18 cellular contexts compared by ENCODE assay signal in the genomic region with DNA sequence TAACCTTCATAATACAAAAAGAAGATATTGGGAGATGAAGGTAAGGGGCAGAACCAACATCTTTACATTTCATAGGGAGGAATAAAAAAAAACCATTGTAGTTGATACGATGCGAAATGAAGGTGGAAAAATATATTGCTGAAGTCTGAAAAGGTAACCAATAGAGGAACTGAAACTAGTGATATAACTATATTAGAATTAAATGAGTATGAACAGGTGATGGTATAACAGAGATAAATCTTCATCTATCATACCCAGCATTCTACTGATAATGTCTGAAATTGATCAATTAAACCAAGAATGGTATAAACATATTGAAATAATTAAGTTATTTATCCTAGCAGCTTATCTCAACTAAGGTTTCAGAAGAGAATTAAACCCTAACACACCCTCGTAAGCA.
DNase-seq lines count a peak whose midpoint lies in the region; ATAC-seq, FAIRE-seq and TF ChIP-seq lines count a peak whose summit lies in the region.
"Had no signal": no experiment of that assay in that cellular context is flagged by ENCODE, and none has a peak within 500 bp of the region (broad histone marks: within the 10 kb centered on the region; RNA-seq: fewer than 3 reads in every experiment).

No MANE protein-coding gene starts in this region.

- ATAC-seq in GM18870 (IDR thresholded peaks at IDR 0.05; ENCODE audit: unreplicated experiment) (peak; percentile 50), HG02973 (IDR thresholded peaks at IDR 0.05; ENCODE audit: unreplicated experiment) (peak; percentile 58), HG03469 (IDR thresholded peaks at IDR 0.05; ENCODE audit: unreplicated experiment) (peak; percentile 68)
- ATAC-seq: K562 had no signal

- H3K27me3 Mint-ChIP-seq in nephron progenitor cell (ENCODE audit: low read depth, poor library complexity) (peaks cover 4% of the 10 kb centered on the region), osteocyte (ENCODE audit: unreplicated experiment) (peaks cover 2% of the 10 kb centered on the region)
- no peaks in the 10 kb centered on the region for H3K27me3 Mint-ChIP-seq in activated naive CD4-positive, alpha-beta T cell treated with anti-CD3 and anti-CD28 coated beads, Interleukin-2, amount 10 ng/mL, durations not matched to agents 7 days and 5 days

- H3K9me3 Mint-ChIP-seq in nephron progenitor cell: no peaks in the 10 kb centered on the region
- no peaks in the 10 kb centered on the region for H3K9me3 Mint-ChIP-seq in osteocyte (ENCODE audit: unreplicated experiment)
- H3K9me3 Mint-ChIP-seq in activated naive CD4-positive, alpha-beta T cell treated with anti-CD3 and anti-CD28 coated beads, Interleukin-2, amount 10 ng/mL, durations not matched to agents 7 days and 5 days: no peaks in the 10 kb centered on the region
- H3K9me3 Mint-ChIP-seq: H9; T-helper 1 cell treated with Interleukin-12 subunit alpha and Interleukin-12 subunit beta and Interleukin-4 antibody, amounts not matched to agents 30 μg/mL and 1 μg/mL, for 36 hours had no signal

- no peak for FAIRE-seq in GM12891 (lab: Jason Lieb, UNC)
- FAIRE-seq: A204.1, K562 had no signal

- H3K4me1 Mint-ChIP-seq in nephron progenitor cell (peaks cover 5% of the 10 kb centered on the region), osteocyte (ENCODE audit: unreplicated experiment) (no peaks in the 10 kb centered on the region)
- peaks cover 3% of the 10 kb centered on the region for H3K4me1 Mint-ChIP-seq in activated naive CD4-positive, alpha-beta T cell treated with anti-CD3 and anti-CD28 coated beads, Interleukin-2, amount 10 ng/mL, durations not matched to agents 7 days and 5 days

- CTCF ChIA-PET in activated naive CD4-positive, alpha-beta T cell treated with anti-CD3 and anti-CD28 coated beads, Interleukin-2, amount 10 ng/mL, durations not matched to agents 7 days and 5 days (lab: Charles Lee): no interaction called here

- no peak for DNase-seq in GM12891 (ENCODE audit: insufficient read length, low spot score)
- DNase-seq in putamen (ENCODE audit: low spot score): no peak
- no peak for DNase-seq in nephron progenitor cell
- DNase-seq in osteocyte (ENCODE audit: extremely low spot score, unreplicated experiment): no peak
- no peak for DNase-seq in activated naive CD4-positive, alpha-beta T cell treated with anti-CD3 and anti-CD28 coated beads, Interleukin-2, amount 10 ng/mL, durations not matched to agents 7 days and 5 days
- DNase-seq: GF-D8, H9, NCI-H1436, NCI-H2029, NCI-H2171 treated with DMSO at 0.1 percent for 48 hours, NCI-H446 treated with DMSO at 0.1 percent for 48 hours, RPMI8226 had no signal

- no peak for TF ChIP-seq POLR2A in GM12891 (IDR thresholded peaks at IDR 0.05; ENCODE audit: low read depth, low read length)

- TF ChIP-seq CTCF in nephron progenitor cell (IDR thresholded peaks at IDR 0.05) (no peak), osteocyte (IDR thresholded peaks at IDR 0.05) (no peak)

- H3K36me3 Mint-ChIP-seq in nephron progenitor cell (ENCODE audit: low read depth) (no peaks in the 10 kb centered on the region), osteocyte (ENCODE audit: unreplicated experiment) (no peaks in the 10 kb centered on the region)
- H3K36me3 Mint-ChIP-seq in activated naive CD4-positive, alpha-beta T cell treated with anti-CD3 and anti-CD28 coated beads, Interleukin-2, amount 10 ng/mL, durations not matched to agents 7 days and 5 days: no peaks in the 10 kb centered on the region

- H3K4me3 Mint-ChIP-seq in nephron progenitor cell (no peak overlapping the region), osteocyte (ENCODE audit: unreplicated experiment) (no peak overlapping the region)
- no peak overlapping the region for H3K4me3 Mint-ChIP-seq in activated naive CD4-positive, alpha-beta T cell treated with anti-CD3 and anti-CD28 coated beads, Interleukin-2, amount 10 ng/mL, durations not matched to agents 7 days and 5 days
- H3K4me3 Mint-ChIP-seq: H9; T-helper 1 cell treated with Interleukin-12 subunit alpha and Interleukin-12 subunit beta and Interleukin-4 antibody, amounts not matched to agents 30 μg/mL and 1 μg/mL, for 36 hours had no signal

- H3K27ac Mint-ChIP-seq in nephron progenitor cell (no peak overlapping the region), osteocyte (ENCODE audit: unreplicated experiment) (no peak overlapping the region)
- H3K27ac Mint-ChIP-seq in activated naive CD4-positive, alpha-beta T cell treated with anti-CD3 and anti-CD28 coated beads, Interleukin-2, amount 10 ng/mL, durations not matched to agents 7 days and 5 days: no peak overlapping the region
- H3K27ac Mint-ChIP-seq: T-helper 1 cell treated with Interleukin-12 subunit alpha and Interleukin-12 subunit beta and Interleukin-4 antibody, amounts not matched to agents 30 μg/mL and 1 μg/mL, for 36 hours had no signal

TF ChIP-seq in GM12891, 5 proteins besides CTCF, POLR2A, EP300 and RAD21:
- TF ChIP-seq POLR2AphosphoS5 (IDR thresholded peaks at IDR 0.05; ENCODE audit: low read depth, low read length) (no peak), SPI1 (IDR thresholded peaks at IDR 0.05; ENCODE audit: low read depth, low read length) (peak; percentile 79)
